In genomic region chr1:230228234-230228897, GRCh38 we compare ENCODE assay signal across 22 cellular contexts.
"Had no signal": no experiment of that assay in that cellular context is flagged by ENCODE, and none has a peak within 500 bp of the region (broad histone marks: within the 10 kb centered on the region; RNA-seq: fewer than 3 reads in every experiment).

No MANE protein-coding gene starts in this region.

- H3K4me3 ChIP-seq: body of pancreas, breast epithelium, SJCRH30, SK-N-MC had no signal

- H3K36me3 ChIP-seq: breast epithelium had no signal

- ATAC-seq: activated CD8-positive, alpha-beta T cell treated with anti-CD3 and anti-CD28 coated beads for 36 hours; body of pancreas; Panc1 had no signal

- H3K4me1 ChIP-seq: breast epithelium, SJCRH30 had no signal

- FAIRE-seq: astrocyte had no signal

- H3K27ac ChIP-seq: body of pancreas, breast epithelium, SJCRH30, SK-N-MC had no signal

- H3K27me3 ChIP-seq: body of pancreas, breast epithelium, SJCRH30 had no signal

- DNase-seq: activated CD4-positive, alpha-beta T cell treated with anti-CD3 and anti-CD28 coated beads, Interleukin-2, amount 10 ng/mL, durations not matched to agents 24 days and 14 days; activated CD4-positive, alpha-beta T cell treated with anti-CD3 and anti-CD28 coated beads, Interleukin-2, amount 50 U/mL, for 4 hours; activated CD8-positive, alpha-beta T cell treated with anti-CD3 and anti-CD28 coated beads for 36 hours; activated effector memory CD4-positive, alpha-beta T cell treated with Interleukin-2 at 50 U/mL for 16 hours; activated naive CD8-positive, alpha-beta T cell treated with anti-CD3 and anti-CD28 coated beads, Interleukin-2, amount 10 ng/mL, durations not matched to agents 7 days and 5 days; activated T-cell treated with anti-CD3 and anti-CD28 coated beads, Interleukin-2, amount 50 U/mL, for 24 hours; amygdala; body of pancreas; MV-4-11; NCI-H1092; NCI-H1436 treated with DMSO at 0.1 percent for 48 hours; NCI-H1694 treated with DMSO at 0.1 percent for 48 hours; NCI-H2029; NCI-H345; NCI-H524 treated with DMSO at 0.1 percent for 48 hours; SHP77; SJCRH30; T1000 had no signal

- H3K9me3 ChIP-seq: body of pancreas, breast epithelium, SJCRH30 had no signal
